ENCODE assay signal across 33 cellular contexts in genomic region chr10:33235951-33236350, GRCh38.
DNase-seq lines count a peak whose midpoint lies in the region; ATAC-seq and TF ChIP-seq lines count a peak whose summit lies in the region.
"Had no signal": no experiment of that assay in that cellular context is flagged by ENCODE, and none has a peak within 500 bp of the region (broad histone marks: within the 10 kb centered on the region; RNA-seq: fewer than 3 reads in every experiment).

No MANE protein-coding gene starts in this region.

- H3K4me3 Mint-ChIP-seq in endothelial cell (ENCODE audit: unreplicated experiment) = no peak overlapping the region
- peak overlapping the region in 1 of 3 experiments; percentile 5 for H3K4me3 Mint-ChIP-seq in nephron
- no peak overlapping the region for H3K4me3 Mint-ChIP-seq in naive thymus-derived CD8-positive, alpha-beta T cell
- H3K4me3 Mint-ChIP-seq: activated naive CD8-positive, alpha-beta T cell treated with anti-CD3 and anti-CD28 coated beads, Interleukin-2, amount 10 ng/mL, durations not matched to agents 7 days and 5 days; activated T-cell treated with anti-CD3 and anti-CD28 coated beads, Interleukin-2, amount 50 U/mL, for 24 hours; effector memory CD8-positive, alpha-beta T cell; immature natural killer cell; memory B cell; stimulated activated naive B cell treated with anti-CD40 and anti-IgM and Interleukin-4, amounts not matched to agents 10 μg/mL and 1 μg/mL and 100 μg/mL, for 72 hours; T-helper 1 cell treated with Interleukin-12 subunit alpha and Interleukin-12 subunit beta and Interleukin-4 antibody, amounts not matched to agents 30 μg/mL and 1 μg/mL, for 36 hours had no signal

- no peak overlapping the region for H3K9ac ChIP-seq in subcutaneous abdominal adipose tissue (ENCODE audit: low read length in 5 of 5)

- H3K36me3 Mint-ChIP-seq in endothelial cell (ENCODE audit: low read depth, unreplicated experiment) (peaks cover 69% of the 10 kb centered on the region), nephron (ENCODE audit: low read depth) (peaks cover 66% of the 10 kb centered on the region)
- no peaks in the 10 kb centered on the region for H3K36me3 Mint-ChIP-seq in naive thymus-derived CD8-positive, alpha-beta T cell
- H3K36me3 Mint-ChIP-seq: activated naive CD8-positive, alpha-beta T cell treated with anti-CD3 and anti-CD28 coated beads, Interleukin-2, amount 10 ng/mL, durations not matched to agents 7 days and 5 days; immature natural killer cell; memory B cell; stimulated activated naive B cell treated with anti-CD40 and anti-IgM and Interleukin-4, amounts not matched to agents 10 μg/mL and 1 μg/mL and 100 μg/mL, for 72 hours had no signal

- no peak for DNase-seq in heart left ventricle
- no peak for DNase-seq in right cardiac atrium
- DNase-seq in endothelial cell (ENCODE audit: low spot score) = no peak
- no peak for DNase-seq in naive thymus-derived CD8-positive, alpha-beta T cell
- DNase-seq: 8988T; activated CD4-positive, CD25-positive, alpha-beta regulatory T cell; activated effector memory CD4-positive, alpha-beta T cell treated with anti-CD3 and anti-CD28 coated beads, Interleukin-2, amount 50 U/mL, for 16 hours; activated naive CD8-positive, alpha-beta T cell treated with anti-CD3 and anti-CD28 coated beads, Interleukin-2, amount 10 ng/mL, durations not matched to agents 7 days and 5 days; activated T-cell treated with anti-CD3 and anti-CD28 coated beads, Interleukin-2, amount 50 U/mL, for 24 hours; Calu3; central memory CD4-positive, alpha-beta T cell; DMS79 treated with DMSO at 0.1 percent for 48 hours; effector memory CD8-positive, alpha-beta T cell; foreskin keratinocyte; GDM1; immature natural killer cell; KBM-7; left cardiac atrium; NCI-H1105; NCI-H187 treated with DMSO at 0.1 percent for 48 hours; NCI-H2171; NCI-H510A; nucleus accumbens; stimulated activated naive B cell treated with anti-CD40 and anti-IgM and Interleukin-4, amounts not matched to agents 10 μg/mL and 1 μg/mL and 100 μg/mL, for 72 hours had no signal

- H3K27me3 Mint-ChIP-seq in endothelial cell (ENCODE audit: unreplicated experiment) (peaks cover 8% of the 10 kb centered on the region), nephron (ENCODE audit: low read depth) (no peaks in the 10 kb centered on the region)
- peaks cover 0 to 3% (median 2%) of the 10 kb centered on the region in 5 donors for H3K27me3 Mint-ChIP-seq in naive thymus-derived CD8-positive, alpha-beta T cell
- H3K27me3 Mint-ChIP-seq: activated T-cell treated with anti-CD3 and anti-CD28 coated beads, Interleukin-2, amount 50 U/mL, for 24 hours had no signal

- no peaks in the 10 kb centered on the region for H3K9me3 Mint-ChIP-seq in endothelial cell (ENCODE audit: unreplicated experiment)
- no peaks in the 10 kb centered on the region for H3K9me3 Mint-ChIP-seq in nephron
- H3K9me3 Mint-ChIP-seq in naive thymus-derived CD8-positive, alpha-beta T cell = no peaks in the 10 kb centered on the region
- H3K9me3 Mint-ChIP-seq: activated naive CD8-positive, alpha-beta T cell treated with anti-CD3 and anti-CD28 coated beads, Interleukin-2, amount 10 ng/mL, durations not matched to agents 7 days and 5 days; activated T-cell treated with anti-CD3 and anti-CD28 coated beads, Interleukin-2, amount 50 U/mL, for 24 hours; effector memory CD8-positive, alpha-beta T cell; immature natural killer cell; memory B cell; stimulated activated naive B cell treated with anti-CD40 and anti-IgM and Interleukin-4, amounts not matched to agents 10 μg/mL and 1 μg/mL and 100 μg/mL, for 72 hours; T-helper 1 cell treated with Interleukin-12 subunit alpha and Interleukin-12 subunit beta and Interleukin-4 antibody, amounts not matched to agents 30 μg/mL and 1 μg/mL, for 36 hours had no signal

- intact Hi-C loops in heart left ventricle (cut with DNase I) (loop anchor here in 2 of 10 donors (2.0 to 5.0 kb wide), 2 partner anchors 19 to 34 kb away; no protein-coding TSS in a partner anchor), right cardiac atrium (cut with DNase I) (no loop called here)

- TF ChIP-seq CTCF in heart left ventricle (IDR thresholded peaks at IDR 0.05) (no peak), endothelial cell (IDR thresholded peaks at IDR 0.05; ENCODE audit: unreplicated experiment) (no peak), nephron (IDR thresholded peaks at IDR 0.05; ENCODE audit: unreplicated experiment in 3 of 3) (no peak)

- H3K4me1 ChIP-seq in heart left ventricle (peaks cover 6 to 83% (median 64%) of the 10 kb centered on the region in 12 donors), right cardiac atrium (ENCODE audit: control insufficient read depth, insufficient read depth, low read length) (peaks cover 10% of the 10 kb centered on the region), subcutaneous abdominal adipose tissue (ENCODE audit: control insufficient read depth in 5 of 5, insufficient read depth in 5 of 5, low read length in 5 of 5) (peaks cover 7 to 56% (median 39%) of the 10 kb centered on the region in 5 donors)

- peaks cover 0 to 67% (median 39%) of the 10 kb centered on the region in 9 donors for H3K36me3 ChIP-seq in heart left ventricle
- H3K36me3 ChIP-seq in subcutaneous abdominal adipose tissue (ENCODE audit: control insufficient read depth in 5 of 5, insufficient read depth in 5 of 5, low read length in 5 of 5) = peaks cover 11 to 46% (median 28%) of the 10 kb centered on the region in 5 donors
- H3K36me3 ChIP-seq: ascending aorta, suprapubic skin had no signal

- POLR2A ChIA-PET in naive thymus-derived CD8-positive, alpha-beta T cell (lab: Charles Lee) = no interaction called here

- H3K27me3 ChIP-seq in heart left ventricle (no peaks in the 10 kb centered on the region), right cardiac atrium (ENCODE audit: control insufficient read depth, insufficient read depth) (no peaks in the 10 kb centered on the region), subcutaneous abdominal adipose tissue (ENCODE audit: control insufficient read depth in 5 of 5, insufficient read depth in 4 of 5, low read length in 5 of 5) (no peaks in the 10 kb centered on the region)
- H3K27me3 ChIP-seq: ascending aorta, foreskin keratinocyte, suprapubic skin had no signal

- H3K27ac Mint-ChIP-seq in endothelial cell (ENCODE audit: unreplicated experiment) (peak overlapping the region; percentile 86), nephron (peak overlapping the region; percentile 85 to 92 (median 88))
- H3K27ac Mint-ChIP-seq in naive thymus-derived CD8-positive, alpha-beta T cell = no peak overlapping the region
- H3K27ac Mint-ChIP-seq: activated naive CD8-positive, alpha-beta T cell treated with anti-CD3 and anti-CD28 coated beads, Interleukin-2, amount 10 ng/mL, durations not matched to agents 7 days and 5 days; activated T-cell treated with anti-CD3 and anti-CD28 coated beads, Interleukin-2, amount 50 U/mL, for 24 hours; effector memory CD8-positive, alpha-beta T cell; immature natural killer cell; memory B cell; stimulated activated naive B cell treated with anti-CD40 and anti-IgM and Interleukin-4, amounts not matched to agents 10 μg/mL and 1 μg/mL and 100 μg/mL, for 72 hours; T-helper 1 cell treated with Interleukin-12 subunit alpha and Interleukin-12 subunit beta and Interleukin-4 antibody, amounts not matched to agents 30 μg/mL and 1 μg/mL, for 36 hours had no signal

- TF ChIP-seq POLR2A in heart left ventricle (IDR thresholded peaks at IDR 0.05) = no peak

- H3K27ac ChIP-seq in heart left ventricle (peak overlapping the region in 11 of 12 donors; percentile 3 to 76 (median 59)), right cardiac atrium (ENCODE audit: low read length) (no peak overlapping the region), subcutaneous abdominal adipose tissue (ENCODE audit: low read depth, low read length) (peak overlapping the region; percentile 67)
- H3K27ac ChIP-seq: foreskin keratinocyte, suprapubic skin had no signal

- H3K9me3 ChIP-seq in heart left ventricle (no peaks in the 10 kb centered on the region), right cardiac atrium (ENCODE audit: control insufficient read depth, low read length) (no peaks in the 10 kb centered on the region), subcutaneous abdominal adipose tissue (ENCODE audit: control insufficient read depth in 5 of 5, low read length in 5 of 5) (no peaks in the 10 kb centered on the region)
- H3K9me3 ChIP-seq: ascending aorta, suprapubic skin had no signal

- ATAC-seq in heart left ventricle = no peak
- ATAC-seq in right cardiac atrium = no peak
- no peak for ATAC-seq in naive thymus-derived CD8-positive, alpha-beta T cell
- ATAC-seq in HG02759 (IDR thresholded peaks at IDR 0.05; ENCODE audit: unreplicated experiment) = no peak
- no peak for ATAC-seq in GM21576 (IDR thresholded peaks at IDR 0.05; ENCODE audit: unreplicated experiment)
- ATAC-seq: effector memory CD8-positive, alpha-beta T cell; foreskin keratinocyte; left cardiac atrium; stimulated activated naive B cell treated with anti-CD40 and anti-IgM and Interleukin-4, amounts not matched to agents 10 μg/mL and 1 μg/mL and 100 μg/mL, for 72 hours had no signal

- H3K4me3 ChIP-seq in heart left ventricle = no peak overlapping the region
- no peak overlapping the region for H3K4me3 ChIP-seq in right cardiac atrium (ENCODE audit: low read length)
- no peak overlapping the region for H3K4me3 ChIP-seq in subcutaneous abdominal adipose tissue (ENCODE audit: low read depth in 1 of 5, low read length in 5 of 5)
- H3K4me3 ChIP-seq: ascending aorta, skin epidermis, suprapubic skin had no signal

- H3K4me1 Mint-ChIP-seq in endothelial cell (ENCODE audit: unreplicated experiment) (peaks cover 87% of the 10 kb centered on the region), nephron (peaks cover 67% of the 10 kb centered on the region)
- H3K4me1 Mint-ChIP-seq in naive thymus-derived CD8-positive, alpha-beta T cell = peaks cover 0 to 1% (median 0%) of the 10 kb centered on the region in 4 donors
- H3K4me1 Mint-ChIP-seq: activated naive CD8-positive, alpha-beta T cell treated with anti-CD3 and anti-CD28 coated beads, Interleukin-2, amount 10 ng/mL, durations not matched to agents 7 days and 5 days; immature natural killer cell had no signal

- WGBS in heart left ventricle, 4 donors = 90 to 94% (median 92%) methylated on average over 3 of the region's 3 CpGs
- WGBS in right cardiac atrium = 85% methylated on average over 3 of the region's 3 CpGs

Comparison
In these comparisons a context has a peak if more than half of its experiments do, and no peak if none do; other contexts are left out.
1. H3K27ac Mint-ChIP-seq: peak in endothelial cell (single experiment) and nephron (3 of 3); none in naive thymus-derived CD8-positive, alpha-beta T cell (0 of 10).